ENCODE assay signal across 8 cellular contexts in the genomic region with DNA sequence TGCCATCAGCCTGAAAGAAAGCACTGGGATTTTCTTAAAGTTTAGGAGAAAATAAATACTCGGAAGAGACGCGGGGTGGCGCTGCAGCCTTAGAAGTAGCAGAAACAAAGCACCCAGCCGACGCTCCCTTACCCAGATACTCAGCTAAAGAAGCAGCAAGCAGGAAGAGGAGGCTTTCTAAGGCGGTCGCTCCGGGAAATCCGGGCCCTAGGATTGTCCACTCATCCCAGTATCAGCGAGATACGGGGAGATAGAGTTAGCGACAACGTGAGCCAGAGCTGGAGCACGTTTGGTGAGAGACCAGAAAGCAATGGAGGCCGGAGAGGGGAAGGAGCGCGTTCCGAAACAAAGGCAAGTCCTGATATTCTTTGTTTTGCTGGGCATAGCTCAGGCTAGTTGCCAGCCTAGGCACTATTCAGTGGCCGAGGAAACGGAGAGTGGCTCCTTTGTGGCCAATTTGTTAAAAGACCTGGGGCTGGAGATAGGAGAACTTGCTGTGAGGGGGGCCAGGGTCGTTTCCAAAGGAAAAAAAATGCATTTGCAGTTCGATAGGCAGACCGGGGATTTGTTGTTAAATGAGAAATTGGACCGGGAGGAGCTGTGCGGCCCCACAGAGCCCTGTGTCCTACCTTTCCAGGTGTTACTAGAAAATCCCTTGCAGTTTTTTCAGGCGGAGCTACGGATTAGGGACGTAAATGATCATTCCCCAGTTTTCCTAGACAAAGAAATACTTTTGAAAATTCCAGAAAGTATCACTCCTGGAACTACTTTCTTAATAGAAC. TPM values are rescaled to one million over a fixed set of nuclear protein-coding genes. Genes with fewer than 3 reads are reported as not detected.
DNase-seq lines count a peak whose midpoint lies in the region; ATAC-seq and TF ChIP-seq lines count a peak whose summit lies in the region.

PCDHB2 (plus strand) TSS at position 135 of the 782 bp plus-strand sequence; CDS start at position 311, 176 bp downstream.

- no peaks in the 10 kb centered on the region for H3K4me1 Mint-ChIP-seq in activated naive CD4-positive, alpha-beta T cell treated with anti-CD3 and anti-CD28 coated beads, Interleukin-2, amount 50 U/mL, for 24 hours

- H3K27me3 ChIP-seq in fibroblast of lung (ENCODE audit: control insufficient read depth, insufficient read depth, low read length) (no peaks in the 10 kb centered on the region), neuron (ENCODE audit: insufficient read depth, low read length) (no peaks in the 10 kb centered on the region)

- no peaks in the 10 kb centered on the region for H3K4me1 ChIP-seq in fibroblast of lung (ENCODE audit: control insufficient read depth, extremely low read depth, insufficient read depth, low read length)
- H3K4me1 ChIP-seq in neuron (ENCODE audit: insufficient read depth, low read length), result peaks cover 3% of the 10 kb centered on the region

- peaks cover 32% of the 10 kb centered on the region for H3K27me3 Mint-ChIP-seq in activated naive CD4-positive, alpha-beta T cell treated with anti-CD3 and anti-CD28 coated beads, Interleukin-2, amount 50 U/mL, for 24 hours

- DNase-seq in activated naive CD4-positive, alpha-beta T cell treated with anti-CD3 and anti-CD28 coated beads, Interleukin-2, amount 50 U/mL, for 16 hours, result no peak
- DNase-seq in RPMI7951 (ENCODE audit: low read depth), result peak; percentile 68
- DNase-seq in fibroblast of lung (ENCODE audit: low read depth in 2 of 2), result peak; percentile 23 to 56

- no peaks in the 10 kb centered on the region for H3K9me3 ChIP-seq in fibroblast of lung (ENCODE audit: control insufficient read depth, insufficient read depth, low read depth, low read length)
- H3K9me3 ChIP-seq in neuron (ENCODE audit: low read length), result peaks cover 24% of the 10 kb centered on the region

- H3K4me2 ChIP-seq in fibroblast of lung (ENCODE audit: extremely low read depth, insufficient read depth, low read length), result no peak within 1 kb of the TSS

- H2AFZ ChIP-seq in fibroblast of lung (ENCODE audit: low read length) (no peak within 1 kb of the TSS), neuron (ENCODE audit: low read depth, low read length) (peak within 1 kb of the TSS; percentile 87)

- peak within 1 kb of the TSS; percentile 49 for H3K4me3 Mint-ChIP-seq in activated naive CD4-positive, alpha-beta T cell treated with anti-CD3 and anti-CD28 coated beads, Interleukin-2, amount 50 U/mL, for 24 hours

- H3K4me3 ChIP-seq in fibroblast of lung (replicated peaks in 1 of 4; ENCODE audit: control extremely low read depth in 1 of 4, insufficient read depth in 1 of 4, low read depth in 3 of 4, low read length in 4 of 4) (peak within 1 kb of the TSS in 2 of 4 experiments; percentile 54), neuron (ENCODE audit: low read length) (peak within 1 kb of the TSS; percentile 68)

- no peak within 1 kb of the TSS for H3K27ac Mint-ChIP-seq in activated naive CD4-positive, alpha-beta T cell treated with anti-CD3 and anti-CD28 coated beads, Interleukin-2, amount 50 U/mL, for 24 hours

- peaks cover 25% of the 10 kb centered on the region for H3K9me3 Mint-ChIP-seq in activated naive CD4-positive, alpha-beta T cell treated with anti-CD3 and anti-CD28 coated beads, Interleukin-2, amount 50 U/mL, for 24 hours

- no peak within 1 kb of the TSS for H3K9ac ChIP-seq in fibroblast of lung (ENCODE audit: insufficient read depth, low read length)

- peaks cover 8% of the 10 kb centered on the region for H3K36me3 Mint-ChIP-seq in activated naive CD4-positive, alpha-beta T cell treated with anti-CD3 and anti-CD28 coated beads, Interleukin-2, amount 50 U/mL, for 24 hours

- no peaks in the 10 kb centered on the region for H4K20me1 ChIP-seq in fibroblast of lung (ENCODE audit: control insufficient read depth, extremely low read depth, insufficient read depth, low read length)

- H3K79me2 ChIP-seq in fibroblast of lung (ENCODE audit: control insufficient read depth, insufficient read depth, low read length), result no peaks in the 10 kb centered on the region

- H3K27ac ChIP-seq in fibroblast of lung (ENCODE audit: insufficient read depth, low read length), result no peak within 1 kb of the TSS

- no peak for ATAC-seq in HG03521 (IDR thresholded peaks at IDR 0.05; ENCODE audit: unreplicated experiment)
- ATAC-seq in HG03457 (IDR thresholded peaks at IDR 0.05; ENCODE audit: unreplicated experiment), result no peak
- no peak for ATAC-seq in GM19455 (IDR thresholded peaks at IDR 0.05; ENCODE audit: unreplicated experiment)

- H3K36me3 ChIP-seq in fibroblast of lung (ENCODE audit: control insufficient read depth, insufficient read depth, low read length), result no peaks in the 10 kb centered on the region
- H3K36me3 ChIP-seq in neuron (ENCODE audit: insufficient read depth, low read length), result peaks cover 25% of the 10 kb centered on the region

- peak in 1 of 2 donors; percentile 25 for TF ChIP-seq CTCF in fibroblast of lung (conservative IDR thresholded peaks at IDR 0.05 in 1 of 2, IDR thresholded peaks at IDR 0.05 in 1 of 2; ENCODE audit: low read depth in 1 of 2, low read length in 2 of 2)

RNA-seq across cellular contexts. Expression of gene PCDHB2, which starts in this region (rescaled TPM):
- 0.88 and 0.96 TPM in 2 replicates for total RNA-seq in RPMI7951 (2014; rRNA removed; shearing (Covaris generic))
- total RNA-seq in fibroblast of lung, result 1.8 and 4.6 TPM in 2 replicates
- 0.91 and 3.1 TPM in 2 replicates for polyA plus RNA-seq in fibroblast of lung
- 0.88 and 2.9 TPM in 2 replicates for polyA plus RNA-seq in fibroblast of lung (2012)
- polyA minus RNA-seq in fibroblast of lung (ENCODE audit: low replicate concordance), result 0.19 and 10.2 TPM in 2 replicates

Comparison
In these comparisons a context has a peak if more than half of its experiments do, and no peak if none do; other contexts are left out.
1. Peak in DNase-seq in RPMI7951; RNA of the gene not detected or under 1 TPM.